Comparison of ENCODE assay signal across 17 cellular contexts in genomic region chr1:206834217-206834616, GRCh38. TPM values are rescaled to one million over a fixed set of nuclear protein-coding genes. Genes with fewer than 3 reads are reported as not detected.
DNase-seq lines count a peak whose midpoint lies in the region; ATAC-seq and TF ChIP-seq lines count a peak whose summit lies in the region.
"Had no signal": no experiment of that assay in that cellular context is flagged by ENCODE, and none has a peak within 500 bp of the region (broad histone marks: within the 10 kb centered on the region; RNA-seq: fewer than 3 reads in every experiment).

No MANE protein-coding gene starts in this region.

- H3K4me1 ChIP-seq in MM.1S (ENCODE audit: low read length) (peaks cover 50% of the 10 kb centered on the region), smooth muscle cell (ENCODE audit: low read depth) (no peaks in the 10 kb centered on the region), neural progenitor cell (peaks cover 20% of the 10 kb centered on the region)
- H3K4me1 ChIP-seq: A549 had no signal

- no peaks in the 10 kb centered on the region for H3K27me3 ChIP-seq in MM.1S (replicated peaks; ENCODE audit: insufficient read depth, low read length)
- no peaks in the 10 kb centered on the region for H3K27me3 ChIP-seq in smooth muscle cell (ENCODE audit: low read depth)
- H3K27me3 ChIP-seq in neural progenitor cell: no peaks in the 10 kb centered on the region

- H3K4me3 Mint-ChIP-seq in CD14-positive monocyte (no peak overlapping the region), neural progenitor cell (no peak overlapping the region)
- no peak overlapping the region for H3K4me3 Mint-ChIP-seq in dendritic cell treated with granulocyte-macrophage colony-stimulating factor and Interleukin-4, amounts not matched to agents 40 ng/mL and 50 ng/mL, for 4 days
- H3K4me3 Mint-ChIP-seq: CD4-positive, alpha-beta memory T cell; HFFc6 had no signal

- peaks cover 2 to 10% (median 8%) of the 10 kb centered on the region in 3 donors for H3K27me3 Mint-ChIP-seq in CD14-positive monocyte (ENCODE audit: low read depth in 3 of 3)
- peaks cover 11% of the 10 kb centered on the region for H3K27me3 Mint-ChIP-seq in dendritic cell treated with granulocyte-macrophage colony-stimulating factor and Interleukin-4, amounts not matched to agents 40 ng/mL and 50 ng/mL, for 4 days
- peaks cover 2% of the 10 kb centered on the region for H3K27me3 Mint-ChIP-seq in neural progenitor cell (ENCODE audit: insufficient read depth, low read depth)

- ATAC-seq in HG03342 (IDR thresholded peaks at IDR 0.05; ENCODE audit: unreplicated experiment): no peak
- ATAC-seq: A549, K562 had no signal

- H3K27ac ChIP-seq in MM.1S (ENCODE audit: low read length) (no peak overlapping the region), smooth muscle cell (ENCODE audit: low read depth) (no peak overlapping the region), neural progenitor cell (no peak overlapping the region)
- H3K27ac ChIP-seq: A549, HL-60 had no signal

- H3K79me2 ChIP-seq in MM.1S (ENCODE audit: low read length): no peaks in the 10 kb centered on the region
- no peaks in the 10 kb centered on the region for H3K79me2 ChIP-seq in smooth muscle cell (ENCODE audit: low read depth)
- H3K79me2 ChIP-seq in neural progenitor cell (ENCODE audit: low read depth): no peaks in the 10 kb centered on the region

- no peaks in the 10 kb centered on the region for H3K9me2 ChIP-seq in MM.1S (replicated peaks; ENCODE audit: insufficient read depth, low read length)

- intact Hi-C loops in CD14-positive monocyte (cut with micrococcal nuclease): loop anchor here in 1 of 2 donors (10.0 kb wide), 1 partner anchor 59 kb away; the partner anchor contains the start of genes IL10 and IL19
- intact Hi-C loops in dendritic cell treated with granulocyte-macrophage colony-stimulating factor and Interleukin-4, amounts not matched to agents 40 ng/mL and 50 ng/mL, for 4 days (cut with micrococcal nuclease): no loop called here

- no peak overlapping the region for H2AFZ ChIP-seq in MM.1S (ENCODE audit: low read length)
- no peak overlapping the region for H2AFZ ChIP-seq in smooth muscle cell (ENCODE audit: low read depth)
- no peak overlapping the region for H2AFZ ChIP-seq in neural progenitor cell (replicated peaks)

- no peaks in the 10 kb centered on the region for H4K20me1 ChIP-seq in MM.1S (ENCODE audit: insufficient read depth, low read length)
- H4K20me1 ChIP-seq in smooth muscle cell (ENCODE audit: low read depth): no peaks in the 10 kb centered on the region
- H4K20me1 ChIP-seq in neural progenitor cell (ENCODE audit: low read depth): no peaks in the 10 kb centered on the region

- H3K4me1 Mint-ChIP-seq in CD14-positive monocyte (peaks cover 55% of the 10 kb centered on the region), neural progenitor cell (peaks cover 17% of the 10 kb centered on the region)
- H3K4me1 Mint-ChIP-seq in dendritic cell treated with granulocyte-macrophage colony-stimulating factor and Interleukin-4, amounts not matched to agents 40 ng/mL and 50 ng/mL, for 4 days (ENCODE audit: low read depth): peaks cover 78% of the 10 kb centered on the region

- H3K36me3 ChIP-seq in MM.1S (replicated peaks; ENCODE audit: insufficient read depth, low read length) (no peaks in the 10 kb centered on the region), smooth muscle cell (ENCODE audit: low read depth) (no peaks in the 10 kb centered on the region), neural progenitor cell (no peaks in the 10 kb centered on the region)

- DNase-seq in CD14-positive monocyte (ENCODE audit: low spot score): no peak
- DNase-seq in MM.1S: no peak
- DNase-seq in smooth muscle cell (lab: John Stamatoyannopoulos, UW; ENCODE audit: unreplicated experiment): no peak
- no peak for DNase-seq in EL
- DNase-seq in NCI-H128 (lab: John Stamatoyannopoulos, UW; ENCODE audit: unreplicated experiment): no peak
- no peak for DNase-seq in neural progenitor cell (ENCODE audit: low spot score)
- DNase-seq: CD4-positive, alpha-beta memory T cell; GF-D8; HFFc6 had no signal

- H3F3A ChIP-seq in MM.1S (ENCODE audit: insufficient read depth, low read length) (peaks cover 25% of the 10 kb centered on the region), smooth muscle cell (ENCODE audit: low read depth) (no peaks in the 10 kb centered on the region), neural progenitor cell (ENCODE audit: low read depth) (peaks cover 9% of the 10 kb centered on the region)

- H3K9ac ChIP-seq in MM.1S (ENCODE audit: low read length) (no peak overlapping the region), smooth muscle cell (ENCODE audit: low read depth) (no peak overlapping the region), neural progenitor cell (no peak overlapping the region)

- H3K27ac Mint-ChIP-seq in CD14-positive monocyte (peak overlapping the region in 6 of 7 donors; percentile 3 to 87 (median 75)), neural progenitor cell (no peak overlapping the region)
- peak overlapping the region; percentile 64 for H3K27ac Mint-ChIP-seq in dendritic cell treated with granulocyte-macrophage colony-stimulating factor and Interleukin-4, amounts not matched to agents 40 ng/mL and 50 ng/mL, for 4 days
- H3K27ac Mint-ChIP-seq: CD4-positive, alpha-beta memory T cell; HFFc6 had no signal

- H3K4me3 ChIP-seq in MM.1S (ENCODE audit: low read length) (no peak overlapping the region), smooth muscle cell (no peak overlapping the region), neural progenitor cell (no peak overlapping the region)
- H3K4me3 ChIP-seq: A549, K562 had no signal

- peak overlapping the region; percentile 51; the same call in 1 of the 2 replicates for H3K4me2 ChIP-seq in MM.1S (ENCODE audit: low read depth, low read length)
- peak overlapping the region; percentile 30 for H3K4me2 ChIP-seq in smooth muscle cell
- no peak overlapping the region for H3K4me2 ChIP-seq in neural progenitor cell
- H3K4me2 ChIP-seq: A549 had no signal

- H3K9me3 ChIP-seq in MM.1S (replicated peaks; ENCODE audit: insufficient read depth, low read length) (no peaks in the 10 kb centered on the region), smooth muscle cell (replicated peaks; ENCODE audit: low read depth) (no peaks in the 10 kb centered on the region), neural progenitor cell (ENCODE audit: low read depth) (no peaks in the 10 kb centered on the region)
- H3K9me3 ChIP-seq: A549 had no signal

- H3K9me3 Mint-ChIP-seq in CD14-positive monocyte (no peaks in the 10 kb centered on the region), neural progenitor cell (no peaks in the 10 kb centered on the region)
- H3K9me3 Mint-ChIP-seq in dendritic cell treated with granulocyte-macrophage colony-stimulating factor and Interleukin-4, amounts not matched to agents 40 ng/mL and 50 ng/mL, for 4 days: no peaks in the 10 kb centered on the region
- H3K9me3 Mint-ChIP-seq: CD4-positive, alpha-beta memory T cell; HFFc6 had no signal

- H3K36me3 Mint-ChIP-seq in CD14-positive monocyte: no peaks in the 10 kb centered on the region
- H3K36me3 Mint-ChIP-seq in dendritic cell treated with granulocyte-macrophage colony-stimulating factor and Interleukin-4, amounts not matched to agents 40 ng/mL and 50 ng/mL, for 4 days (ENCODE audit: low read depth): no peaks in the 10 kb centered on the region
- no peaks in the 10 kb centered on the region for H3K36me3 Mint-ChIP-seq in neural progenitor cell
- H3K36me3 Mint-ChIP-seq: CD4-positive, alpha-beta memory T cell had no signal

- TF ChIP-seq CTCF in CD14-positive monocyte (IDR thresholded peaks at IDR 0.05): no peak
- TF ChIP-seq CTCF in MM.1S (IDR thresholded peaks at IDR 0.05; ENCODE audit: low read length): no peak
- TF ChIP-seq CTCF in smooth muscle cell (IDR thresholded peaks at IDR 0.05; ENCODE audit: borderline replicate concordance, insufficient read depth, poor library complexity, severe bottlenecking): no peak
- no peak for TF ChIP-seq CTCF in neural progenitor cell (IDR thresholded peaks at IDR 0.05)

- 91% methylated on average over 6 of the region's 6 CpGs for WGBS in smooth muscle cell (ENCODE audit: low lambda C conversion rate)

RNA-seq across cellular contexts. Expression of gene IL20, which starts 31.2 kb away (rescaled TPM):
- polyA plus RNA-seq in CD14-positive monocyte (not detected), smooth muscle cell (1.6 TPM in 1 of 2 replicates, not detected in the other)
- total RNA-seq in smooth muscle cell (not detected in 2 replicates), neural progenitor cell (ENCODE audit: low replicate concordance) (not detected in 2 replicates)
- total RNA-seq: CD4-positive, alpha-beta memory T cell; H1; HFFc6; K562 had no signal
- polyA plus RNA-seq: AG04450; BJ; CD4-positive, alpha-beta memory T cell; H1; K562 had no signal
